ENCODE assay signal across 33 cellular contexts in the genomic region with DNA sequence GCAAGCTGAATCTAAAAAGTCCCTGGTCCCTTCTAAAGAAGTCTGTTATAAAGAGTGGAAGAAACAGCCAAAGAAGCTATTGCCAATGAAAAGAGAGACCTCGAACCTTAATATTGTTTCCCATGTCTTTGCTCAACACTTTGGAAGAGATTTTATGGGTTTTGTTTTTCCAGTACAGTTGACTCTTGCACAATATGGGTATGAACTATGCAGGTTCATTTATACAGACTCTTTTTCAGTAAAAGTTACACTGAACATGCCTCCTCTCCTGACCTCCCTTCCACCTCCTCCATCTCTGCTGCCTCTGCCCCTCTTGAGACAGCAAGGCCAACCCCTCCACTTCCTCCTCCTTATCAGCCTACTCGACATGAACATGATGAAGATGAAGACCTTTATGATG.
"Had no signal": no experiment of that assay in that cellular context is flagged by ENCODE, and none has a peak within 500 bp of the region (broad histone marks: within the 10 kb centered on the region; RNA-seq: fewer than 3 reads in every experiment).

No MANE protein-coding gene starts in this region.

- H3K9me3 ChIP-seq: adrenal gland, body of pancreas, breast epithelium had no signal

- FAIRE-seq: astrocyte had no signal

- DNase-seq: activated CD4-positive, alpha-beta memory T cell treated with anti-CD3 and anti-CD28 coated beads, Interleukin-2, amount 10 ng/mL, durations not matched to agents 7 days and 5 days; activated CD4-positive, alpha-beta T cell treated with anti-CD3 and anti-CD28 coated beads for 1 hour; activated CD4-positive, alpha-beta T cell treated with anti-CD3 and anti-CD28 coated beads for 36 hours; activated CD4-positive, alpha-beta T cell treated with anti-CD3 and anti-CD28 coated beads for 48 hours; activated CD4-positive, alpha-beta T cell treated with anti-CD3 and anti-CD28 coated beads, Interleukin-2, amount 10 ng/mL, durations not matched to agents 7 days and 5 days; activated CD4-positive, alpha-beta T cell treated with anti-CD3 and anti-CD28 coated beads, Interleukin-2, amount 50 U/mL, for 48 hours; activated CD4-positive, CD25-positive, alpha-beta regulatory T cell; activated CD8-positive, alpha-beta memory T cell treated with anti-CD3 and anti-CD28 coated beads for 24 hours; activated CD8-positive, alpha-beta memory T cell treated with anti-CD3 and anti-CD28 coated beads, Interleukin-2, amount 10 ng/mL, durations not matched to agents 7 days and 5 days; activated CD8-positive, alpha-beta memory T cell treated with anti-CD3 and anti-CD28 coated beads, Interleukin-2, amount 50 U/mL, for 48 hours; activated CD8-positive, alpha-beta T cell treated with anti-CD3 and anti-CD28 coated beads, Interleukin-2, amount 10 ng/mL, durations not matched to agents 7 days and 5 days; activated effector memory CD4-positive, alpha-beta T cell treated with Interleukin-2 at 50 U/mL for 16 hours; activated gamma-delta T cell; activated naive CD4-positive, alpha-beta T cell treated with anti-CD3 and anti-CD28 coated beads, Interleukin-2, amount 10 ng/mL, durations not matched to agents 7 days and 5 days; activated naive CD4-positive, alpha-beta T cell treated with Interleukin-2 at 50 U/mL for 16 hours; activated naive CD8-positive, alpha-beta T cell treated with anti-CD3 and anti-CD28 coated beads, Interleukin-2, amount 10 ng/mL, durations not matched to agents 7 days and 5 days; activated naive CD8-positive, alpha-beta T cell treated with anti-CD3 and anti-CD28 coated beads, Interleukin-2, amount 50 U/mL, for 24 hours; activated T-cell treated with anti-CD3 and anti-CD28 coated beads, Interleukin-2, amount 50 U/mL, for 24 hours; activated T-cell treated with anti-CD3 and anti-CD28 coated beads, Interleukin-2, amount 50 U/mL, for 48 hours; adrenal gland; amniotic stem cell; aorta; body of pancreas; brain microvascular endothelial cell; central memory CD4-positive, alpha-beta T cell; T-helper 1 cell; T-helper 2 cell; T-helper 9 cell; WERI-Rb-1 had no signal

- H3K4me3 ChIP-seq: adrenal gland, body of pancreas, breast epithelium had no signal

- H3K27me3 ChIP-seq: body of pancreas, brain microvascular endothelial cell, breast epithelium had no signal

- H3K36me3 ChIP-seq: adrenal gland, brain microvascular endothelial cell, breast epithelium, WERI-Rb-1 had no signal

- H3K4me1 ChIP-seq: adrenal gland, breast epithelium had no signal

- ATAC-seq: activated CD4-positive, alpha-beta T cell treated with anti-CD3 and anti-CD28 coated beads for 36 hours; activated CD4-positive, CD25-positive, alpha-beta regulatory T cell treated with anti-CD3 and anti-CD28 coated beads, Interleukin-2, amount 50 U/mL, for 24 hours; activated CD8-positive, alpha-beta memory T cell treated with anti-CD3 and anti-CD28 coated beads, Interleukin-2, amount 10 ng/mL, durations not matched to agents 7 days and 5 days; activated CD8-positive, alpha-beta T cell treated with anti-CD3 and anti-CD28 coated beads, Interleukin-2, amount 10 ng/mL, durations not matched to agents 7 days and 5 days; activated naive CD8-positive, alpha-beta T cell treated with anti-CD3 and anti-CD28 coated beads, Interleukin-2, amount 50 U/mL, for 24 hours; body of pancreas; WTC11 had no signal

- H3K27ac ChIP-seq: adrenal gland, body of pancreas, brain microvascular endothelial cell, breast epithelium, WERI-Rb-1 had no signal
